ENCODE assay signal across 14 cellular contexts in genomic region chr5:84437673-84438315, GRCh38. TPM values are rescaled to one million over a fixed set of nuclear protein-coding genes. Genes with fewer than 3 reads are reported as not detected.
DNase-seq lines count a peak whose midpoint lies in the region; ATAC-seq, FAIRE-seq and TF ChIP-seq lines count a peak whose summit lies in the region.
"Had no signal": no experiment of that assay in that cellular context is flagged by ENCODE, and none has a peak within 500 bp of the region (broad histone marks: within the 10 kb centered on the region; RNA-seq: fewer than 3 reads in every experiment).

No MANE protein-coding gene starts in this region.

- H3K4me1 ChIP-seq in mucosa of descending colon (ENCODE audit: low read depth): no peaks in the 10 kb centered on the region

- H3K4me3 ChIP-seq in BJ (ENCODE audit: low read depth, low read length): no peak overlapping the region
- H3K4me3 ChIP-seq in NB4 (ENCODE audit: low read depth, low read length): no peak overlapping the region
- H3K4me3 ChIP-seq in bronchial epithelial cell (ENCODE audit: low read depth, low read length): no peak overlapping the region
- H3K4me3 ChIP-seq in mucosa of descending colon: no peak overlapping the region

- H3K27me3 ChIP-seq in BJ (ENCODE audit: control insufficient read depth, insufficient read depth, low read length) (no peaks in the 10 kb centered on the region), bronchial epithelial cell (ENCODE audit: control insufficient read depth, insufficient read depth, low read length) (no peaks in the 10 kb centered on the region)

- CTCF ChIA-PET in BJ (lab: Yijun Ruan, JAX): interaction anchor here (1.4 kb wide), 1 partner anchor 14 kb away, joined by 3 read pairs; no protein-coding TSS in a partner anchor

- no peak for TF ChIP-seq POLR2A in NB4 (IDR thresholded peaks at IDR 0.05; ENCODE audit: extremely low read depth, insufficient read length)

- DNase-seq in BJ (ENCODE audit: low read depth) (peak; percentile 5), NB4 (ENCODE audit: low read depth) (peak; percentile 33), bronchial epithelial cell (ENCODE audit: low read depth) (peak; percentile 89), mucosa of descending colon (no peak), GM13976 (ENCODE audit: low spot score) (no peak), DMS79 (lab: John Stamatoyannopoulos, UW) (no peak)
- DNase-seq: activated CD4-positive, alpha-beta T cell treated with anti-CD3 and anti-CD28 coated beads, Interleukin-2, amount 50 U/mL, for 48 hours; activated naive CD4-positive, alpha-beta T cell treated with anti-CD3 and anti-CD28 coated beads, Interleukin-2, amount 50 U/mL, for 16 hours; CD4-positive, alpha-beta memory T cell; effector CD8-positive, alpha-beta T cell; NCI-H524; right cardiac atrium had no signal

- no peaks in the 10 kb centered on the region for H3K9me3 ChIP-seq in mucosa of descending colon

- ATAC-seq in mucosa of descending colon (peak; percentile 41), GM19455 (IDR thresholded peaks at IDR 0.05; ENCODE audit: unreplicated experiment) (no peak), GM21717 (IDR thresholded peaks at IDR 0.05; ENCODE audit: unreplicated experiment) (no peak)
- ATAC-seq: right cardiac atrium had no signal

- no peaks in the 10 kb centered on the region for H3K36me3 ChIP-seq in BJ (ENCODE audit: control insufficient read depth, insufficient read depth, low read length)
- H3K36me3 ChIP-seq in bronchial epithelial cell (ENCODE audit: control insufficient read depth, insufficient read depth, low read length): no peaks in the 10 kb centered on the region
- H3K36me3 ChIP-seq in mucosa of descending colon (ENCODE audit: low read depth): no peaks in the 10 kb centered on the region

- in situ Hi-C loops in GM13976 (cut with MboI; ENCODE audit: low sequenced_read_pairs, unreplicated experiment): no loop called here

- TF ChIP-seq CTCF in BJ (IDR thresholded peaks at IDR 0.05; ENCODE audit: insufficient read depth, low read depth, low read length) (no peak), NB4 (IDR thresholded peaks at IDR 0.05; ENCODE audit: low read depth, low read length) (no peak), bronchial epithelial cell (IDR thresholded peaks at IDR 0.05; ENCODE audit: insufficient read depth, low read length, severe bottlenecking) (no peak), mucosa of descending colon (IDR thresholded peaks at IDR 0.05) (no peak), GM13976 (IDR thresholded peaks at IDR 0.05; ENCODE audit: borderline replicate concordance, control extremely low read depth, extremely low read depth, insufficient read depth, missing control alignments) (no peak)

- FAIRE-seq in bronchial epithelial cell (lab: Jason Lieb, UNC): no peak

- intact Hi-C loops in mucosa of descending colon (cut with DNase I, micrococcal nuclease): no loop called here

- POLR2A ChIA-PET in BJ (lab: Charles Lee): no interaction called here

RNA-seq across cellular contexts. Expression of gene EDIL3, which starts 53.1 kb away (rescaled TPM):
- polyA plus RNA-seq in BJ (2011; rRNA removed): 8.4 and 13.8 TPM in 2 replicates
- 4.4 and 4.6 TPM in 2 replicates for polyA minus RNA-seq in BJ (2011; rRNA and poly(A)+ RNA removed)
- total RNA-seq in bronchial epithelial cell: 0.26 and 1.1 TPM in 2 replicates
- 10 to 100 TPM; 29.7 to 39.8 (median 39.6) TPM for total RNA-seq in mucosa of descending colon
- total RNA-seq: CD4-positive, alpha-beta memory T cell had no signal
- polyA plus RNA-seq: CD4-positive, alpha-beta memory T cell had no signal

Comparison
In these comparisons a context has a peak if more than half of its experiments do, and no peak if none do; other contexts are left out.
1. DNase-seq: peak in BJ (single experiment), NB4 (single experiment) and bronchial epithelial cell (single experiment); none in mucosa of descending colon (0 of 3), GM13976 (single experiment) and DMS79 (single experiment).
2. RNA of gene EDIL3, which starts 53.1 kb away (total RNA-seq): 29.7 to 39.8 TPM in mucosa of descending colon; 0.26 to 1.1 TPM in bronchial epithelial cell; every median in the first group is over 10 times any median in the second.